31 cellular contexts compared by ENCODE assay signal in the genomic region with DNA sequence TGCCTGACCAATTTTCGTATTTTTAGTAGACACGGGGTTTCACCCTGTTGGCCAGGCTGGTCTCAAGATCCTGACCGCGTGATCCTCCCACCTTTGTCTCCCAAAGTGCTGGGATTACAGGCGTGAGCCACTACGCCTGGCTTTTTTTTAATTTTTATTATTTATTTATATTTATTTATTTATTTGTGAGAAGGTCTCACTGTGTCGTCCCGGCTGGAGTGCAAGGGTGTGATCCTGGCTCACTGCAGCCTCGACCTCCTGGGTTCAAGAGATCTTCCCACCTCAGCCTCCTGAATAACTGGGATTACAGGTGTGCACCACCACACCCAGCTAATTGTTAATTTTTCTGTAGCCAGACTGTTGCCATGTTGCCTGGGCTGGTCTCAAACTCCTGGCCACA.
"Had no signal": no experiment of that assay in that cellular context is flagged by ENCODE, and none has a peak within 500 bp of the region (broad histone marks: within the 10 kb centered on the region; RNA-seq: fewer than 3 reads in every experiment).

No MANE protein-coding gene starts in this region.

- H3K27ac Mint-ChIP-seq: activated B cell treated with CpG ODN at 0.5 μM for 24 hours; activated CD4-positive, alpha-beta memory T cell treated with anti-CD3 and anti-CD28 coated beads for 36 hours; activated CD4-positive, alpha-beta T cell treated with anti-CD3 and anti-CD28 coated beads, Interleukin-2, amount 10 ng/mL, durations not matched to agents 24 days and 14 days; activated CD8-positive, alpha-beta T cell treated with anti-CD3 and anti-CD28 coated beads for 36 hours; activated naive CD4-positive, alpha-beta T cell treated with anti-CD3 and anti-CD28 coated beads, Interleukin-2, amount 50 U/mL, for 24 hours; activated naive CD8-positive, alpha-beta T cell; activated naive CD8-positive, alpha-beta T cell treated with anti-CD3 and anti-CD28 coated beads, Interleukin-2, amount 10 ng/mL, durations not matched to agents 7 days and 5 days; activated naive CD8-positive, alpha-beta T cell treated with anti-CD3 and anti-CD28 coated beads, Interleukin-2, amount 50 U/mL, for 24 hours; activated T-helper 2 cell treated with anti-CD3 and anti-CD28 coated beads, Interferon-gamma antibody, Interleukin-2, Interleukin-4, amounts not matched to agents 10 μg/mL and 5 μg/mL and 100 μg/mL, durations not matched to agents 14 hours and 24 hours and 36 hours; brain; T-cell; T-helper 2 cell treated with Interferon-gamma antibody and Interleukin-4, amounts not matched to agents 5 μg/mL and 100 μg/mL, for 36 hours had no signal

- ATAC-seq: activated CD8-positive, alpha-beta T cell treated with anti-CD3 and anti-CD28 coated beads for 36 hours; activated naive CD8-positive, alpha-beta T cell treated with anti-CD3 and anti-CD28 coated beads, Interleukin-2, amount 50 U/mL, for 24 hours; T-cell had no signal

- H3K36me3 Mint-ChIP-seq: activated CD4-positive, alpha-beta memory T cell treated with anti-CD3 and anti-CD28 coated beads for 36 hours; activated naive CD4-positive, alpha-beta T cell treated with anti-CD3 and anti-CD28 coated beads, Interleukin-2, amount 10 ng/mL, durations not matched to agents 7 days and 5 days; activated naive CD8-positive, alpha-beta T cell treated with anti-CD3 and anti-CD28 coated beads, Interleukin-2, amount 10 ng/mL, durations not matched to agents 7 days and 5 days; brain had no signal

- DNase-seq: activated B cell treated with CpG ODN at 0.5 μM for 24 hours; activated CD4-positive, alpha-beta memory T cell treated with anti-CD3 and anti-CD28 coated beads for 36 hours; activated CD4-positive, alpha-beta T cell treated with anti-CD3 and anti-CD28 coated beads for 4 hours; activated CD4-positive, alpha-beta T cell treated with anti-CD3 and anti-CD28 coated beads, Interleukin-2, amount 10 ng/mL, durations not matched to agents 24 days and 14 days; activated CD4-positive, alpha-beta T cell treated with anti-CD3 and anti-CD28 coated beads, Interleukin-2, amount 50 U/mL, for 1 hour; activated CD4-positive, alpha-beta T cell treated with anti-CD3 and anti-CD28 coated beads, Interleukin-2, amount 50 U/mL, for 4 hours; activated CD4-positive, CD25-positive, alpha-beta regulatory T cell treated with anti-CD3 and anti-CD28 coated beads, Interleukin-2, amount 50 U/mL, for 72 hours; activated CD8-positive, alpha-beta memory T cell treated with anti-CD3 and anti-CD28 coated beads, Interleukin-2, amount 50 U/mL, for 4 hours; activated CD8-positive, alpha-beta T cell treated with anti-CD3 and anti-CD28 coated beads for 36 hours; activated gamma-delta T cell; activated naive CD4-positive, alpha-beta T cell treated with anti-CD3 and anti-CD28 coated beads, Interleukin-2, amount 10 ng/mL, durations not matched to agents 7 days and 5 days; activated naive CD4-positive, alpha-beta T cell treated with Interleukin-2 at 50 U/mL for 16 hours; activated naive CD8-positive, alpha-beta T cell treated with anti-CD3 and anti-CD28 coated beads, Interleukin-2, amount 10 ng/mL, durations not matched to agents 7 days and 5 days; activated naive CD8-positive, alpha-beta T cell treated with anti-CD3 and anti-CD28 coated beads, Interleukin-2, amount 50 U/mL, for 24 hours; activated T-cell treated with anti-CD3 and anti-CD28 coated beads for 4 hours; activated T-cell treated with anti-CD3 and anti-CD28 coated beads, Interleukin-2, amount 50 U/mL, for 1 hour; activated T-cell treated with anti-CD3 and anti-CD28 coated beads, Interleukin-2, amount 50 U/mL, for 48 hours; amygdala; anterior cingulate cortex; central memory CD4-positive, alpha-beta T cell; T-cell; T-helper 2 cell; T-helper 9 cell had no signal

- H3K9me3 ChIP-seq: ascending aorta had no signal

- H3K27me3 Mint-ChIP-seq: activated B cell treated with CpG ODN at 0.5 μM for 24 hours; activated CD4-positive, alpha-beta T cell treated with anti-CD3 and anti-CD28 coated beads, Interleukin-2, amount 10 ng/mL, durations not matched to agents 24 days and 14 days; activated CD8-positive, alpha-beta T cell treated with anti-CD3 and anti-CD28 coated beads for 36 hours; activated naive CD8-positive, alpha-beta T cell treated with anti-CD3 and anti-CD28 coated beads, Interleukin-2, amount 10 ng/mL, durations not matched to agents 7 days and 5 days; activated naive CD8-positive, alpha-beta T cell treated with anti-CD3 and anti-CD28 coated beads, Interleukin-2, amount 50 U/mL, for 24 hours had no signal

- H3K4me3 ChIP-seq: ascending aorta, cardiac muscle cell had no signal

- H3K4me1 ChIP-seq: ascending aorta had no signal

- H3K36me3 ChIP-seq: ascending aorta, cardiac muscle cell had no signal

- H3K4me3 Mint-ChIP-seq: activated B cell treated with CpG ODN at 0.5 μM for 24 hours; activated CD4-positive, alpha-beta memory T cell treated with anti-CD3 and anti-CD28 coated beads for 36 hours; activated CD4-positive, alpha-beta T cell treated with anti-CD3 and anti-CD28 coated beads, Interleukin-2, amount 10 ng/mL, durations not matched to agents 24 days and 14 days; activated CD8-positive, alpha-beta T cell treated with anti-CD3 and anti-CD28 coated beads for 36 hours; activated naive CD4-positive, alpha-beta T cell treated with anti-CD3 and anti-CD28 coated beads, Interleukin-2, amount 10 ng/mL, durations not matched to agents 7 days and 5 days; activated naive CD4-positive, alpha-beta T cell treated with anti-CD3 and anti-CD28 coated beads, Interleukin-2, amount 50 U/mL, for 24 hours; activated naive CD8-positive, alpha-beta T cell; activated naive CD8-positive, alpha-beta T cell treated with anti-CD3 and anti-CD28 coated beads, Interleukin-2, amount 10 ng/mL, durations not matched to agents 7 days and 5 days; activated naive CD8-positive, alpha-beta T cell treated with anti-CD3 and anti-CD28 coated beads, Interleukin-2, amount 50 U/mL, for 24 hours; brain; T-cell; T-helper 2 cell treated with Interferon-gamma antibody and Interleukin-4, amounts not matched to agents 5 μg/mL and 100 μg/mL, for 36 hours had no signal

- H3K27me3 ChIP-seq: ascending aorta, cardiac muscle cell had no signal

- H3K4me1 Mint-ChIP-seq: activated B cell treated with CpG ODN at 0.5 μM for 24 hours; activated CD4-positive, alpha-beta T cell treated with anti-CD3 and anti-CD28 coated beads, Interleukin-2, amount 10 ng/mL, durations not matched to agents 24 days and 14 days; activated naive CD4-positive, alpha-beta T cell treated with anti-CD3 and anti-CD28 coated beads, Interleukin-2, amount 10 ng/mL, durations not matched to agents 7 days and 5 days; activated naive CD4-positive, alpha-beta T cell treated with anti-CD3 and anti-CD28 coated beads, Interleukin-2, amount 50 U/mL, for 24 hours; activated naive CD8-positive, alpha-beta T cell treated with anti-CD3 and anti-CD28 coated beads, Interleukin-2, amount 10 ng/mL, durations not matched to agents 7 days and 5 days; activated naive CD8-positive, alpha-beta T cell treated with anti-CD3 and anti-CD28 coated beads, Interleukin-2, amount 50 U/mL, for 24 hours had no signal

- H3K27ac ChIP-seq: ascending aorta, cardiac muscle cell, VCaP had no signal
